8 cellular contexts compared by ENCODE assay signal in the genomic region with DNA sequence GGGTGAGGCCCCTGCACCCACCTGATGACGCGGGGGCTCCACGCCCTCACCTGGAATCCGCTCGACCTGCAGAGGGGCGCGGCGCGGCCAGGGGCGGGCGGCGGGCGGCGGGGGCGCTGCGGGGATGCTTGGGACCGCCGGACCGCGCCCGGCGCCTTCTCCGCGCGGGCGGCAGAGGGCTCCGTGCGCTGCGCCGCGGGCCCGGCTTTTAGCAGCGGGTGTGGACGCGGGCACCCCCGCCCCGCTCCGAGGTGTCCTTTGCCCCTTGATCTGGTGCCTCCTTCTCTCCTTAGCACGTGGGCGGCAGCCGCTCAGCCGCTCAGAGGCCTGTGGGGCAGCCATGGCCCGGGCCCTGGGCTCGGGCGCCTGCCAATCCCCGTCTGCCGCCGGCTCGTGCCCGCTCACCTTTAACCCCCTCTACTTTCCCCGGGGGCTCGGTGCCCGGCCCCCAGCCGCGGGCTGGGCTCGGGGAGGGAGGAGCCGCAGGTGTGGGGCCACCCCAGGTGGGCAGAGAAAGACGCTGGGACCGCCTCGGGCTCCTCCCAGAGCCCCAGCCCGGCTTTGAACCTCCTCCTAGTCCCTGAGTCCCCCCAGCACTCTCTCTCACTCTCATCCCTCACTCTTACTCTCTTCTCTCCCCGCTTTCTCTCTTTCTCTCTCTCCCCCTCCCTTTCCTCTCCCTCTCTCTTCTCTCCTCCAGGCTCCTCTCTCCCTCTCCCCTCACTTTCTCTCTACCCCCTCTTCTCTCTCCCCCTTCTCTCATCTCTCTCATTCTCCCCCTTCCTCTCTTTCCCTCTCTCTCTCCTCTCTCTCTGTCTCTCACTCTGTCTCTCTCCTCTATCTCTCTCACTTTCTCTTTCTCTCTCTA.
DNase-seq lines count a peak whose midpoint lies in the region; ATAC-seq lines count a peak whose summit lies in the region.

No MANE protein-coding gene starts in this region.

- peak overlapping the region; percentile 67 for H3K4me3 Mint-ChIP-seq in activated naive CD4-positive, alpha-beta T cell treated with anti-CD3 and anti-CD28 coated beads, Interleukin-2, amount 50 U/mL, for 24 hours
- H3K4me3 Mint-ChIP-seq in stimulated activated effector memory CD8-positive, alpha-beta T cell treated with anti-CD3 and anti-CD28 coated beads, Interleukin-12 subunit alpha, Interleukin-12 subunit beta, amount 100 ng/mL, for 72 hours: peak overlapping the region; percentile 60

- peaks cover 12% of the 10 kb centered on the region for H3K4me1 Mint-ChIP-seq in activated naive CD4-positive, alpha-beta T cell treated with anti-CD3 and anti-CD28 coated beads, Interleukin-2, amount 50 U/mL, for 24 hours
- peaks cover 19% of the 10 kb centered on the region for H3K4me1 Mint-ChIP-seq in stimulated activated effector memory CD8-positive, alpha-beta T cell treated with anti-CD3 and anti-CD28 coated beads, Interleukin-12 subunit alpha, Interleukin-12 subunit beta, amount 100 ng/mL, for 72 hours

- H3K4me3 ChIP-seq in iPS-18a (ENCODE audit: low read length): peak overlapping the region; percentile 62

- no peaks in the 10 kb centered on the region for H3K9me3 Mint-ChIP-seq in activated naive CD4-positive, alpha-beta T cell treated with anti-CD3 and anti-CD28 coated beads, Interleukin-2, amount 50 U/mL, for 24 hours
- no peaks in the 10 kb centered on the region for H3K9me3 Mint-ChIP-seq in stimulated activated effector memory CD8-positive, alpha-beta T cell treated with anti-CD3 and anti-CD28 coated beads, Interleukin-12 subunit alpha, Interleukin-12 subunit beta, amount 100 ng/mL, for 72 hours

- no peaks in the 10 kb centered on the region for H3K9me3 ChIP-seq in iPS-18a (ENCODE audit: control insufficient read depth, low read depth, low read length)

- H3K27me3 ChIP-seq in iPS-18a (ENCODE audit: control insufficient read depth, insufficient read depth, low read length): peaks cover 40% of the 10 kb centered on the region

- peak; percentile 30 for DNase-seq in DMS53 treated with DMSO at 0.1 percent for 48 hours (lab: John Stamatoyannopoulos, UW; ENCODE audit: unreplicated experiment)
- peak; percentile 73 for DNase-seq in NCI-H146 (lab: John Stamatoyannopoulos, UW)
- DNase-seq in stimulated activated effector memory CD8-positive, alpha-beta T cell treated with anti-CD3 and anti-CD28 coated beads, Interleukin-12 subunit alpha, Interleukin-12 subunit beta, amount 100 ng/mL, for 72 hours (ENCODE audit: low spot score in 2 of 2): peak in 1 of 2 donors; percentile 14
- no peak for DNase-seq in middle frontal gyrus (ENCODE audit: extremely low spot score, low spot score)

- peaks cover 2% of the 10 kb centered on the region for H3K36me3 Mint-ChIP-seq in activated naive CD4-positive, alpha-beta T cell treated with anti-CD3 and anti-CD28 coated beads, Interleukin-2, amount 50 U/mL, for 24 hours
- no peaks in the 10 kb centered on the region for H3K36me3 Mint-ChIP-seq in stimulated activated effector memory CD8-positive, alpha-beta T cell treated with anti-CD3 and anti-CD28 coated beads, Interleukin-12 subunit alpha, Interleukin-12 subunit beta, amount 100 ng/mL, for 72 hours

- no peaks in the 10 kb centered on the region for H3K4me1 ChIP-seq in iPS-18a (ENCODE audit: control insufficient read depth, low read depth, low read length)

- H3K27ac ChIP-seq in iPS-18a (ENCODE audit: low read length): no peak overlapping the region

- peak overlapping the region; percentile 54 for H3K9ac ChIP-seq in iPS-18a (ENCODE audit: low read length)

- peak; percentile 77 for ATAC-seq in stimulated activated effector memory CD8-positive, alpha-beta T cell treated with anti-CD3 and anti-CD28 coated beads, Interleukin-12 subunit alpha, Interleukin-12 subunit beta, amount 100 ng/mL, for 72 hours
- ATAC-seq in HG03354 (IDR thresholded peaks at IDR 0.05; ENCODE audit: poor library complexity, severe bottlenecking, unreplicated experiment) (no peak), HG02759 (IDR thresholded peaks at IDR 0.05; ENCODE audit: unreplicated experiment) (no peak)

- peaks cover 38% of the 10 kb centered on the region for H3K27me3 Mint-ChIP-seq in activated naive CD4-positive, alpha-beta T cell treated with anti-CD3 and anti-CD28 coated beads, Interleukin-2, amount 50 U/mL, for 24 hours

- H3K36me3 ChIP-seq in iPS-18a (ENCODE audit: control insufficient read depth, low read depth, low read length): no peaks in the 10 kb centered on the region

- no peak overlapping the region for H3K27ac Mint-ChIP-seq in activated naive CD4-positive, alpha-beta T cell treated with anti-CD3 and anti-CD28 coated beads, Interleukin-2, amount 50 U/mL, for 24 hours
- no peak overlapping the region for H3K27ac Mint-ChIP-seq in stimulated activated effector memory CD8-positive, alpha-beta T cell treated with anti-CD3 and anti-CD28 coated beads, Interleukin-12 subunit alpha, Interleukin-12 subunit beta, amount 100 ng/mL, for 72 hours
